Comparison of ENCODE assay signal across 21 cellular contexts in genomic region chrX:84153538-84153937, GRCh38. TPM values are rescaled to one million over a fixed set of nuclear protein-coding genes. Genes with fewer than 3 reads are reported as not detected.
DNase-seq lines count a peak whose midpoint lies in the region; ATAC-seq and TF ChIP-seq lines count a peak whose summit lies in the region.
"Had no signal": no experiment of that assay in that cellular context is flagged by ENCODE, and none has a peak within 500 bp of the region (broad histone marks: within the 10 kb centered on the region; RNA-seq: fewer than 3 reads in every experiment).

No MANE protein-coding gene starts in this region.

- H3K4me3 Mint-ChIP-seq in activated CD4-positive, alpha-beta T cell treated with anti-CD3 and anti-CD28 coated beads for 36 hours: no peak overlapping the region
- H3K4me3 Mint-ChIP-seq in CD8-positive, alpha-beta T cell: no peak overlapping the region
- H3K4me3 Mint-ChIP-seq: B cell, IgD-negative memory B cell had no signal

- in situ Hi-C loops in GM23248 (cut with MboI): no loop called here

- H3K27me3 ChIP-seq in GM23248 (replicated peaks; ENCODE audit: insufficient read depth) (no peaks in the 10 kb centered on the region), left lung (no peaks in the 10 kb centered on the region)
- no peaks in the 10 kb centered on the region for H3K27me3 ChIP-seq in CD8-positive, alpha-beta T cell (ENCODE audit: insufficient read depth, low read length)

- H3K4me1 ChIP-seq in GM23248 (ENCODE audit: insufficient read depth): peaks cover 42% of the 10 kb centered on the region
- no peaks in the 10 kb centered on the region for H3K4me1 ChIP-seq in left lung
- no peaks in the 10 kb centered on the region for H3K4me1 ChIP-seq in CD8-positive, alpha-beta T cell (ENCODE audit: insufficient read depth, low read length)
- H3K4me1 ChIP-seq: HAP-1 had no signal

- WGBS in GM23248 (ENCODE audit: low coverage in 1 of 2, low lambda C conversion rate in 2 of 2, missing lambda C conversion rate in 2 of 2), 2 experiments: 6 to 27% methylated on average over 1 of the region's 1 CpG

- H3F3A ChIP-seq in GM23248 (ENCODE audit: insufficient read depth): peaks cover 21% of the 10 kb centered on the region

- H3K4me1 Mint-ChIP-seq in activated CD4-positive, alpha-beta T cell treated with anti-CD3 and anti-CD28 coated beads for 36 hours: no peaks in the 10 kb centered on the region
- no peaks in the 10 kb centered on the region for H3K4me1 Mint-ChIP-seq in CD8-positive, alpha-beta T cell (ENCODE audit: low read depth)
- H3K4me1 Mint-ChIP-seq: B cell, IgD-negative memory B cell had no signal

- no peaks in the 10 kb centered on the region for H3K79me2 ChIP-seq in GM23248 (ENCODE audit: insufficient read depth)

- H3K27ac ChIP-seq in GM23248 (no peak overlapping the region), left lung (no peak overlapping the region)
- no peak overlapping the region for H3K27ac ChIP-seq in CD8-positive, alpha-beta T cell (ENCODE audit: low read depth, low read length)

- ATAC-seq in GM21529 (IDR thresholded peaks at IDR 0.05; ENCODE audit: unreplicated experiment) (no peak), left lung (no peak)
- ATAC-seq in activated CD4-positive, alpha-beta T cell treated with anti-CD3 and anti-CD28 coated beads for 36 hours: no peak
- ATAC-seq in CD8-positive, alpha-beta T cell: no peak
- ATAC-seq: Panc1, SK-N-SH treated with all-trans-retinoic acid at 6 μM for 48 hours had no signal

- H3K9me3 Mint-ChIP-seq in activated CD4-positive, alpha-beta T cell treated with anti-CD3 and anti-CD28 coated beads for 36 hours (ENCODE audit: low read depth): no peaks in the 10 kb centered on the region
- no peaks in the 10 kb centered on the region for H3K9me3 Mint-ChIP-seq in CD8-positive, alpha-beta T cell

- no peaks in the 10 kb centered on the region for H4K20me1 ChIP-seq in GM23248 (ENCODE audit: insufficient read depth)

- H3K9me3 ChIP-seq in GM23248 (ENCODE audit: low read depth) (no peaks in the 10 kb centered on the region), left lung (no peaks in the 10 kb centered on the region)
- no peaks in the 10 kb centered on the region for H3K9me3 ChIP-seq in CD8-positive, alpha-beta T cell (ENCODE audit: low read length)
- H3K9me3 ChIP-seq: HAP-1 had no signal

- TF ChIP-seq CTCF in fibroblast of mammary gland (conservative IDR thresholded peaks at IDR 0.05; ENCODE audit: control insufficient read depth, insufficient read depth, low read depth, low read length) (no peak), left lung (IDR thresholded peaks at IDR 0.05) (no peak)
- TF ChIP-seq CTCF in CD8-positive, alpha-beta T cell (IDR thresholded peaks at IDR 0.05): no peak

- no peaks in the 10 kb centered on the region for H3K36me3 ChIP-seq in GM23248 (ENCODE audit: low read depth)
- H3K36me3 ChIP-seq in left lung: no peaks in the 10 kb centered on the region
- no peaks in the 10 kb centered on the region for H3K36me3 ChIP-seq in CD8-positive, alpha-beta T cell (ENCODE audit: insufficient read depth, low read length)
- H3K36me3 ChIP-seq: HAP-1 had no signal

- intact Hi-C loops in activated CD4-positive, alpha-beta T cell treated with anti-CD3 and anti-CD28 coated beads for 36 hours (cut with DNase I, micrococcal nuclease): no loop called here
- intact Hi-C loops in left lung (cut with DNase I): no loop called here
- intact Hi-C loops in CD8-positive, alpha-beta T cell (cut with DNase I, micrococcal nuclease): no loop called here

- no peaks in the 10 kb centered on the region for H3K27me3 Mint-ChIP-seq in activated CD4-positive, alpha-beta T cell treated with anti-CD3 and anti-CD28 coated beads for 36 hours
- H3K27me3 Mint-ChIP-seq in CD8-positive, alpha-beta T cell (ENCODE audit: low read depth): no peaks in the 10 kb centered on the region
- H3K27me3 Mint-ChIP-seq: B cell, IgD-negative memory B cell had no signal

- H3K27ac Mint-ChIP-seq in activated CD4-positive, alpha-beta T cell treated with anti-CD3 and anti-CD28 coated beads for 36 hours: no peak overlapping the region
- no peak overlapping the region for H3K27ac Mint-ChIP-seq in CD8-positive, alpha-beta T cell
- H3K27ac Mint-ChIP-seq: B cell, IgD-negative memory B cell had no signal

- no peaks in the 10 kb centered on the region for H3K36me3 Mint-ChIP-seq in activated CD4-positive, alpha-beta T cell treated with anti-CD3 and anti-CD28 coated beads for 36 hours (ENCODE audit: low read depth)
- H3K36me3 Mint-ChIP-seq in CD8-positive, alpha-beta T cell: no peaks in the 10 kb centered on the region
- H3K36me3 Mint-ChIP-seq: IgD-negative memory B cell had no signal

- POLR2A ChIA-PET in activated CD4-positive, alpha-beta T cell treated with anti-CD3 and anti-CD28 coated beads for 36 hours (lab: Charles Lee): no interaction called here
- POLR2A ChIA-PET in CD8-positive, alpha-beta T cell (lab: Charles Lee): no interaction called here

- H3K9me2 ChIP-seq in GM23248 (ENCODE audit: insufficient read depth): no peaks in the 10 kb centered on the region

- no peak overlapping the region for H3K4me2 ChIP-seq in GM23248 (ENCODE audit: unreplicated experiment)

- DNase-seq in GM23248 (peak; percentile 48), amniotic epithelial cell (ENCODE audit: low read depth) (peak; percentile 14), fibroblast of mammary gland (ENCODE audit: low read depth) (peak; percentile 41), putamen (ENCODE audit: low spot score) (peak; percentile 42), left lung (no peak)
- no peak for DNase-seq in activated CD4-positive, alpha-beta T cell treated with anti-CD3 and anti-CD28 coated beads for 36 hours
- DNase-seq in CD8-positive, alpha-beta T cell: no peak
- DNase-seq: DMS79; MV-4-11; NCI-H1105 treated with DMSO at 0.1 percent for 48 hours; NCI-H1694; NCI-H2107; NCI-H510A; NCI-H748 treated with DMSO at 0.1 percent for 48 hours; NK-92 treated with Interleukin-12 subunit alpha and Interleukin-12 subunit beta, amount 100 ng/mL, for 24 hours had no signal

- H3K4me3 ChIP-seq in GM23248: no peak overlapping the region
- no peak overlapping the region for H3K4me3 ChIP-seq in fibroblast of mammary gland (ENCODE audit: control insufficient read depth, low read depth, low read length)
- H3K4me3 ChIP-seq in left lung: no peak overlapping the region
- H3K4me3 ChIP-seq in CD8-positive, alpha-beta T cell (ENCODE audit: low read depth, low read length): no peak overlapping the region
- H3K4me3 ChIP-seq: HAP-1 had no signal

- H3K9ac ChIP-seq in GM23248: no peak overlapping the region

- CTCF ChIA-PET in activated CD4-positive, alpha-beta T cell treated with anti-CD3 and anti-CD28 coated beads for 36 hours (lab: Charles Lee): no interaction called here
- CTCF ChIA-PET in CD8-positive, alpha-beta T cell (lab: Charles Lee): no interaction called here

- H2AFZ ChIP-seq in GM23248: no peak overlapping the region

RNA-seq across cellular contexts. Expression of gene RPS6KA6, which starts 34.5 kb away (rescaled TPM):
- 5.4 and 6.2 TPM in 2 replicates for total RNA-seq in GM23248 (2014; rRNA removed; shearing (Covaris generic))
- 1.4 and 2.0 TPM in 2 replicates for polyA plus RNA-seq in GM23248 (2016; fragmentation: Nextera tagmentation; extraction: Ambion mirVana)
- under 1 TPM; 0.09 to 0.12 TPM for total RNA-seq in activated CD4-positive, alpha-beta T cell treated with anti-CD3 and anti-CD28 coated beads for 36 hours
- 1 to 10 TPM; 1.9 to 2.8 TPM for total RNA-seq in left lung
- total RNA-seq in CD8-positive, alpha-beta T cell: not detected

Comparison
In these comparisons a context has a peak if more than half of its experiments do, and no peak if none do; other contexts are left out.
1. DNase-seq: peak in GM23248 (single experiment), amniotic epithelial cell (single experiment), fibroblast of mammary gland (single experiment) and putamen (single experiment); none in activated CD4-positive, alpha-beta T cell treated with anti-CD3 and anti-CD28 coated beads for 36 hours (single experiment), left lung (0 of 2) and CD8-positive, alpha-beta T cell (0 of 7).